In genomic region chr7:116978006-116978405, GRCh38 we compare ENCODE assay signal across 19 cellular contexts. TPM values are rescaled to one million over a fixed set of nuclear protein-coding genes. Genes with fewer than 3 reads are reported as not detected.
DNase-seq lines count a peak whose midpoint lies in the region; ATAC-seq, FAIRE-seq and TF ChIP-seq lines count a peak whose summit lies in the region.
"Had no signal": no experiment of that assay in that cellular context is flagged by ENCODE, and none has a peak within 500 bp of the region (broad histone marks: within the 10 kb centered on the region; RNA-seq: fewer than 3 reads in every experiment).

No MANE protein-coding gene starts in this region.

- no peak overlapping the region for H4K8ac ChIP-seq in mesendoderm (ENCODE audit: low read depth, low read length)

- DNase-seq in GM23248 = peak; percentile 13
- peak; percentile 5 for DNase-seq in OCI-M1 (lab: John Stamatoyannopoulos, UW)
- peak in 2 of 4 experiments; percentile 39 to 72 for DNase-seq in K562 (ENCODE audit: extremely low read depth in 1 of 4, low spot score in 3 of 4)
- peak; percentile 64 for DNase-seq in mesendoderm
- no peak for DNase-seq in inferior parietal cortex (ENCODE audit: extremely low spot score)
- DNase-seq in stimulated activated naive CD4-positive, alpha-beta T cell treated with Interleukin-2 at 50 U/mL for 16 hours (lab: John Stamatoyannopoulos, UW) = no peak
- DNase-seq in nucleus accumbens (lab: John Stamatoyannopoulos, UW) = no peak
- DNase-seq: 8988T; CD4-positive, alpha-beta memory T cell; DMS153; DMS79; GDM1; GOT3; H7 had no signal

- no peak overlapping the region for H3K18ac ChIP-seq in mesendoderm (ENCODE audit: low read length)

- in situ Hi-C loops in GM23248 (cut with MboI) = no loop called here
- in situ Hi-C loops in K562 (cut with MboI) = no loop called here

- no TSS peak for BruUV-seq in K562 (replicated peaks; lab: Mats Ljungman, UMichigan)

- no peak overlapping the region for H2BK15ac ChIP-seq in mesendoderm (replicated peaks; ENCODE audit: low read depth)

- H3K4me2 ChIP-seq in GM23248 (ENCODE audit: unreplicated experiment) (no peak overlapping the region), K562 (ENCODE audit: insufficient read depth, low read length) (no peak overlapping the region), mesendoderm (ENCODE audit: low read length) (no peak overlapping the region)
- H3K4me2 ChIP-seq: BLaER1 had no signal

- CTCF ChIA-PET in K562 (lab: Yijun Ruan, JAX; ENCODE audit: low intra/inter-chr PET ratio) = no interaction called here

- H4K5ac ChIP-seq in mesendoderm (ENCODE audit: low read length) = no peak overlapping the region

- H3K79me1 ChIP-seq in mesendoderm (ENCODE audit: low read length) = no peaks in the 10 kb centered on the region

- H3K9me1 ChIP-seq in K562 (ENCODE audit: control insufficient read depth, insufficient read depth, low read length) = no peaks in the 10 kb centered on the region

- H2BK5ac ChIP-seq in mesendoderm (ENCODE audit: low read length) = no peak overlapping the region

- H3K27me3 ChIP-seq in GM23248 (replicated peaks; ENCODE audit: insufficient read depth) (no peaks in the 10 kb centered on the region), K562 (ENCODE audit: control insufficient read depth in 2 of 2, insufficient read depth in 2 of 2, low read length in 2 of 2) (no peaks in the 10 kb centered on the region), mesendoderm (ENCODE audit: insufficient read depth, low read length, poor library complexity) (no peaks in the 10 kb centered on the region)
- H3K27me3 ChIP-seq: BLaER1 had no signal

- intact Hi-C loops in K562 (cut with micrococcal nuclease) = no loop called here

- H4K20me1 ChIP-seq in GM23248 (ENCODE audit: insufficient read depth) (no peaks in the 10 kb centered on the region), K562 (replicated peaks; ENCODE audit: control insufficient read depth, insufficient read depth, low read length) (no peaks in the 10 kb centered on the region)
- H4K20me1 ChIP-seq: BLaER1 had no signal

- no peak overlapping the region for H3K56ac ChIP-seq in mesendoderm (ENCODE audit: low read length)

- H3K23ac ChIP-seq in mesendoderm (ENCODE audit: low read length) = no peak overlapping the region

- POLR2A ChIA-PET in K562 (lab: Yijun Ruan, JAX) = interaction anchor here (1.1 to 1.9 kb wide), 3 partner anchors 21 to 64 kb away, joined by 4 to 7 read pairs (median 5); no protein-coding TSS in a partner anchor

- H3F3A ChIP-seq in GM23248 (ENCODE audit: insufficient read depth) = peaks cover 5% of the 10 kb centered on the region; the same call in 1 of the 2 replicates

- TF ChIP-seq POLR2A in K562 (conservative IDR thresholded peaks at IDR 0.05) = no peak

- H2AK5ac ChIP-seq in mesendoderm (ENCODE audit: low read length) = no peak overlapping the region

- TF ChIP-seq RAD21 in K562 (CRISPR knock-in tag; conservative IDR thresholded peaks at IDR 0.05 in 1 of 2, IDR thresholded peaks at IDR 0.05 in 1 of 2) = no peak

- TF ChIP-seq EP300 in K562 (IDR thresholded peaks at IDR 0.05; ENCODE audit: low read length) = no peak

- no peaks in the 10 kb centered on the region for H3K36me3 ChIP-seq in GM23248 (ENCODE audit: low read depth)
- no peaks in the 10 kb centered on the region for H3K36me3 ChIP-seq in K562 (ENCODE audit: control insufficient read depth, insufficient read depth, low read length)
- H3K36me3 ChIP-seq in mesendoderm (ENCODE audit: control insufficient read depth, insufficient read depth, low read length) = no peaks in the 10 kb centered on the region
- H3K36me3 ChIP-seq: BLaER1 had no signal

- no peak for TF ChIP-seq CTCF in K562 (IDR thresholded peaks at IDR 0.05 in 2 of 3, conservative IDR thresholded peaks at IDR 0.05 in 1 of 3; ENCODE audit: insufficient read depth in 2 of 3, low read depth in 1 of 3, low read length in 3 of 3)

- H2AFZ ChIP-seq in GM23248 (no peak overlapping the region), K562 (ENCODE audit: low read depth, low read length) (no peak overlapping the region)

- WGBS in GM23248 (ENCODE audit: low coverage in 1 of 2, low lambda C conversion rate in 2 of 2, missing lambda C conversion rate in 2 of 2), 2 experiments = 48 to 82% methylated on average over 1 of the region's 1 CpG
- 8% methylated on average over 1 of the region's 1 CpG for WGBS in K562 (ENCODE audit: insufficient coverage, low coverage, missing lambda C conversion rate)
- no CpG with 5 or more reads among the region's 1 CpG for WGBS in mesendoderm (ENCODE audit: extremely low coverage, insufficient coverage, low lambda C conversion rate)

- H3K9ac ChIP-seq in GM23248 (no peak overlapping the region), K562 (ENCODE audit: insufficient read depth in 1 of 2, low read depth in 2 of 2, low read length in 2 of 2) (no peak overlapping the region), mesendoderm (ENCODE audit: low read length) (no peak overlapping the region)
- H3K9ac ChIP-seq: BLaER1 had no signal

- H3K27ac ChIP-seq in GM23248 = no peak overlapping the region
- H3K27ac ChIP-seq in K562 (ENCODE audit: extremely low read depth, low read depth, low read length) = peak overlapping the region; percentile 24; the same call in 1 of the 3 replicates
- H3K27ac ChIP-seq in mesendoderm (ENCODE audit: low read depth, low read length) = no peak overlapping the region
- H3K27ac ChIP-seq: BLaER1 had no signal

- H3K79me2 ChIP-seq in GM23248 (ENCODE audit: insufficient read depth) (peaks cover 82% of the 10 kb centered on the region), K562 (ENCODE audit: control insufficient read depth, insufficient read depth, low read length) (no peaks in the 10 kb centered on the region), mesendoderm (ENCODE audit: control insufficient read depth, insufficient read depth, low read length) (no peaks in the 10 kb centered on the region)

- H3K4me1 ChIP-seq in GM23248 (ENCODE audit: insufficient read depth) (peaks cover 27% of the 10 kb centered on the region), K562 (replicated peaks in 1 of 2; ENCODE audit: control insufficient read depth in 2 of 2, insufficient read depth in 2 of 2, low read length in 2 of 2) (peaks cover 0 to 8% of the 10 kb centered on the region in 2 experiments; a peak in 3 of 5 replicates), mesendoderm (ENCODE audit: control insufficient read depth, low read depth, low read length) (no peaks in the 10 kb centered on the region)
- H3K4me1 ChIP-seq: BLaER1 had no signal

- H3K4me3 ChIP-seq in GM23248 (no peak overlapping the region), K562 (no peak overlapping the region), mesendoderm (ENCODE audit: low read length) (no peak overlapping the region)
- H3K4me3 ChIP-seq: BLaER1 had no signal

- H3K4ac ChIP-seq in mesendoderm (ENCODE audit: low read depth, low read length) = no peak overlapping the region

- H3K9me2 ChIP-seq in GM23248 (ENCODE audit: insufficient read depth) = no peaks in the 10 kb centered on the region

- FAIRE-seq in K562 (lab: Jason Lieb, UNC) = peak; percentile 15
- FAIRE-seq: GM12892, GM18507, HTR-8/SVneo had no signal

- H3K9me3 ChIP-seq in GM23248 (ENCODE audit: low read depth) = no peaks in the 10 kb centered on the region
- no peaks in the 10 kb centered on the region for H3K9me3 ChIP-seq in K562 (replicated peaks; ENCODE audit: control insufficient read depth, insufficient read depth, low read depth, low read length)

- ATAC-seq in K562 = peak; percentile 52
- ATAC-seq: HCT116 had no signal

- H2BK120ac ChIP-seq in mesendoderm (ENCODE audit: low read depth, low read length) = no peak overlapping the region

TF ChIP-seq in K562, 482 proteins besides CTCF, POLR2A, EP300 and RAD21 (continues in another document):
- TF ChIP-seq FOSL1 (tag; conservative IDR thresholded peaks at IDR 0.05) (peak; percentile 51; the same call in 1 of the 2 replicates), POLR2AphosphoS5 (IDR thresholded peaks at IDR 0.05; ENCODE audit: control insufficient read depth, insufficient read depth, low read depth, low read length) (peak; percentile 51), PHB2 (IDR thresholded peaks at IDR 0.05; ENCODE audit: low read depth) (peak; percentile 41; the same call in 1 of the 2 replicates), ZNF507 (tag; conservative IDR thresholded peaks at IDR 0.05) (no peak), HDAC3 (IDR thresholded peaks at IDR 0.05; ENCODE audit: borderline replicate concordance, partially characterized antibody) (peak; percentile 27), MECOM (CRISPR knock-in tag; IDR thresholded peaks at IDR 0.05) (0 out of 2 replicates have a peak, but pooled peaks have one; percentile 17), TCF3 (CRISPR knock-in tag; IDR thresholded peaks at IDR 0.05) (peak; percentile 80), EHMT2 (IDR thresholded peaks at IDR 0.05) (0 out of 2 replicates have a peak, but pooled peaks have one; percentile 19), E2F3 (CRISPR knock-in tag; IDR thresholded peaks at IDR 0.05) (no peak), BRD9 (IDR thresholded peaks at IDR 0.05; ENCODE audit: low read depth, partially characterized antibody) (no peak), KDM1A (IDR thresholded peaks at IDR 0.05) (0 out of 4 replicates have a peak, but pooled peaks of 1 of the 2 experiments have one; percentile 27), ZFP36 (IDR thresholded peaks at IDR 0.05; ENCODE audit: low read depth, low read length, partially characterized antibody) (no peak)

RNA-seq across cellular contexts. Expression of gene ST7, which starts 24.7 kb away (rescaled TPM):
- total RNA-seq in GM23248 (2014; rRNA removed; shearing (Covaris generic)) = 17.8 and 28.2 TPM in 2 replicates
- polyA plus RNA-seq in GM23248 (2016; fragmentation: Nextera tagmentation; extraction: Ambion mirVana) (21.9 and 22.7 TPM in 2 replicates), K562 (2011; rRNA removed) (32.7 and 52.8 TPM in 2 replicates), K562 (2014; fragmentation: Illumina TruSeq; extraction: Trizol) (41.7 and 56.3 TPM in 2 replicates), K562 (2014; fragmentation: Nextera tagmentation; extraction: Ambion mirVana) (10 to 100 TPM; 30.9 to 47.6 TPM), K562 (2014; rRNA removed) (28.4 and 42.3 TPM in 2 replicates)
- total RNA-seq in K562 (2011; cell fraction: chromatin; rRNA removed; ENCODE audit: low replicate concordance) = 99.4 and 111 TPM in 2 replicates
- 89.4 and 90.1 TPM in 2 replicates for total RNA-seq in K562 (2011; cell fraction: nucleolus; rRNA removed)
- 107 and 111 TPM in 2 replicates for total RNA-seq in K562 (2011; cell fraction: nucleoplasm; rRNA removed)
- total RNA-seq in K562 (2014; rRNA removed) (45.5 and 46.1 TPM in 2 replicates), K562 (2014; rRNA removed; fragmentation: Illumina TruSeq; extraction: Trizol) (23.9 and 24.9 TPM in 2 replicates), K562 (2015; rRNA removed; fragmentation: Illumina TruSeq; extraction: Trizol) (36.9 and 37.2 TPM in 2 replicates), K562 (2021) (31.1 and 34.1 TPM in 2 replicates)
- polyA plus RNA-seq in K562 (2011; cell fraction: cytosol; rRNA removed) = 26.2 and 27.3 TPM in 2 replicates
- polyA plus RNA-seq in K562 (2011; cell fraction: nucleus; rRNA removed) = 40.7 and 45.7 TPM in 2 replicates
- polyA plus RNA-seq in K562 (2012) = 42.1 and 46.6 TPM in 2 replicates
- polyA minus RNA-seq in K562 (2011; rRNA and poly(A)+ RNA removed) = 59.1 and 77.6 TPM in 2 replicates
- 21.3 and 32.6 TPM in 2 replicates for polyA minus RNA-seq in K562 (2011; cell fraction: cytosol; rRNA and poly(A)+ RNA removed)
- polyA minus RNA-seq in K562 (2011; cell fraction: nucleus; rRNA and poly(A)+ RNA removed) = 66.8 and 85.0 TPM in 2 replicates
- polyA plus RNA-seq in mesendoderm (2013, experiment 1 of 2) = 12.7 TPM
- polyA plus RNA-seq in mesendoderm (2013, experiment 2 of 2) = 13.0 TPM

Comparison
In these comparisons a context has a peak if more than half of its experiments do, and no peak if none do; other contexts are left out.
1. DNase-seq: peak in GM23248 (single experiment), OCI-M1 (single experiment) and mesendoderm (single experiment); none in inferior parietal cortex (single experiment), stimulated activated naive CD4-positive, alpha-beta T cell treated with Interleukin-2 at 50 U/mL for 16 hours (single experiment) and nucleus accumbens (0 of 56).